ENCODE assay signal across 8 cellular contexts in genomic region chr17:76816590-76817135, GRCh38. TPM values are rescaled to one million over a fixed set of nuclear protein-coding genes. Genes with fewer than 3 reads are reported as not detected.
DNase-seq lines count a peak whose midpoint lies in the region; ATAC-seq and TF ChIP-seq lines count a peak whose summit lies in the region.

No MANE protein-coding gene starts in this region.

- peak; percentile 76 for TF ChIP-seq CTCF in AG09309 (IDR thresholded peaks at IDR 0.05; ENCODE audit: control insufficient read depth, insufficient read depth, low read depth, low read length, missing control alignments)
- TF ChIP-seq CTCF in endothelial cell (IDR thresholded peaks at IDR 0.05; ENCODE audit: unreplicated experiment), result no peak
- peak; percentile 50 to 63 (median 59) for TF ChIP-seq CTCF in nephron (IDR thresholded peaks at IDR 0.05; ENCODE audit: unreplicated experiment in 3 of 3)
- TF ChIP-seq CTCF in type B pancreatic cell (conservative IDR thresholded peaks at IDR 0.05), result peak; percentile 78

- no peaks in the 10 kb centered on the region for H3K27me3 ChIP-seq in H7 (ENCODE audit: control insufficient read depth, insufficient read depth, low read length)

- no peaks in the 10 kb centered on the region for H3K36me3 Mint-ChIP-seq in endothelial cell (ENCODE audit: low read depth, unreplicated experiment)
- H3K36me3 Mint-ChIP-seq in nephron (ENCODE audit: low read depth), result no peaks in the 10 kb centered on the region
- H3K36me3 Mint-ChIP-seq in type B pancreatic cell, result no peaks in the 10 kb centered on the region

- H3K36me3 ChIP-seq in H7 (replicated peaks; ENCODE audit: control insufficient read depth, insufficient read depth, low read length), result no peaks in the 10 kb centered on the region

- ATAC-seq in HG02884 (IDR thresholded peaks at IDR 0.05; ENCODE audit: unreplicated experiment), result no peak

- H3K27me3 Mint-ChIP-seq in endothelial cell (ENCODE audit: unreplicated experiment) (no peaks in the 10 kb centered on the region), nephron (ENCODE audit: low read depth) (peaks cover 25% of the 10 kb centered on the region), type B pancreatic cell (peaks cover 7% of the 10 kb centered on the region)

- peak; percentile 4 for DNase-seq in AG09309 (ENCODE audit: low read depth)
- DNase-seq in H7, result peak; percentile 85
- peak; percentile 88 for DNase-seq in NCI-H69 (lab: John Stamatoyannopoulos, UW)
- peak; percentile 36 to 46 for DNase-seq in activated CD4-positive, alpha-beta T cell treated with anti-CD3 and anti-CD28 coated beads, Interleukin-2, amount 50 U/mL, for 4 hours
- DNase-seq in endothelial cell (ENCODE audit: low spot score), result peak; percentile 59
- DNase-seq in type B pancreatic cell (ENCODE audit: extremely low spot score, unreplicated experiment), result no peak

- no peaks in the 10 kb centered on the region for H3K4me1 Mint-ChIP-seq in endothelial cell (ENCODE audit: unreplicated experiment)
- no peaks in the 10 kb centered on the region for H3K4me1 Mint-ChIP-seq in nephron
- no peaks in the 10 kb centered on the region for H3K4me1 Mint-ChIP-seq in type B pancreatic cell (ENCODE audit: unreplicated experiment)

- H3K4me3 Mint-ChIP-seq in endothelial cell (ENCODE audit: unreplicated experiment) (no peak overlapping the region), nephron (no peak overlapping the region), type B pancreatic cell (no peak overlapping the region)

- H3K4me3 ChIP-seq in AG09309 (ENCODE audit: control insufficient read depth, low read depth, low read length) (no peak overlapping the region), H7 (ENCODE audit: insufficient read depth, low read depth, low read length) (no peak overlapping the region)

- no peak overlapping the region for H3K27ac Mint-ChIP-seq in endothelial cell (ENCODE audit: unreplicated experiment)
- no peak overlapping the region for H3K27ac Mint-ChIP-seq in nephron
- H3K27ac Mint-ChIP-seq in type B pancreatic cell, result no peak overlapping the region

- no peaks in the 10 kb centered on the region for H3K9me3 Mint-ChIP-seq in endothelial cell (ENCODE audit: unreplicated experiment)
- H3K9me3 Mint-ChIP-seq in nephron, result no peaks in the 10 kb centered on the region
- H3K9me3 Mint-ChIP-seq in type B pancreatic cell, result no peaks in the 10 kb centered on the region

RNA-seq across cellular contexts. Expression of gene MGAT5B, which starts 51.5 kb away (rescaled TPM):
- total RNA-seq in H7 (2014; rRNA removed; shearing (Covaris generic)), result 3.7 and 4.2 TPM in 2 replicates
- 6.2 TPM for total RNA-seq in endothelial cell (ENCODE audit: unreplicated experiment)
- 3.0 and 15.9 TPM in 2 replicates for total RNA-seq in type B pancreatic cell (ENCODE audit: low replicate concordance)
